ENCODE assay signal across 21 cellular contexts in the genomic region with DNA sequence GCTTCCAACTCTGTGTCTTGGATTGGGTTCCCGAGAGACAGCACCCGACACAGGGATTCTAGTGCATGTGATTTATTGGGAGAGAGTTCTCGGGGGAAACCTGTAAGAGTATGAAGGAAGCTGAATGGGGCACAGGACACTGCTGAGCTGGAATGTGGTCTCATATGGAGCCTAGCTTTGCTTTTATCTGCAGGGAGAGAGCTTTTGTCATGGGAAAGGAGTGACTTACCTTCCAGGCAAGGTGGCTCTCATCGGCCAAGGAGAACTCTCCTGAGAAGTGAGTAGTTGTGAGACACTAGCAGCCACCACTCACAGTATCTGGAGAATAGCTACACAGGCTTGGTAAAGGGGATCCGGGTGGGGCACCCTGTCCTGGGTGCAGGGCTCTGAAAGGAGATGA.
"Had no signal": no experiment of that assay in that cellular context is flagged by ENCODE, and none has a peak within 500 bp of the region (broad histone marks: within the 10 kb centered on the region; RNA-seq: fewer than 3 reads in every experiment).

No MANE protein-coding gene starts in this region.

- H3K27me3 ChIP-seq: ascending aorta, esophagus muscularis mucosa, right lobe of liver, transverse colon had no signal

- H3K27ac ChIP-seq: ascending aorta, esophagus muscularis mucosa, heart right ventricle, right lobe of liver, transverse colon had no signal

- H3K27ac Mint-ChIP-seq: activated naive CD4-positive, alpha-beta T cell treated with anti-CD3 and anti-CD28 coated beads, Interleukin-2, amount 10 ng/mL, durations not matched to agents 7 days and 5 days; activated naive CD8-positive, alpha-beta T cell treated with anti-CD3 and anti-CD28 coated beads, Interleukin-2, amount 10 ng/mL, durations not matched to agents 7 days and 5 days; activated T-cell treated with anti-CD3 and anti-CD28 coated beads, Interleukin-2, amount 50 U/mL, for 24 hours; naive thymus-derived CD8-positive, alpha-beta T cell; T-helper 2 cell treated with Interferon-gamma antibody and Interleukin-4, amounts not matched to agents 5 μg/mL and 100 μg/mL, for 36 hours had no signal

- H3K36me3 ChIP-seq: ascending aorta, esophagus muscularis mucosa, heart right ventricle, right lobe of liver, transverse colon had no signal

- H3K4me3 ChIP-seq: ascending aorta, esophagus muscularis mucosa, heart right ventricle, right lobe of liver, transverse colon had no signal

- H3K4me3 Mint-ChIP-seq: activated naive CD4-positive, alpha-beta T cell treated with anti-CD3 and anti-CD28 coated beads, Interleukin-2, amount 10 ng/mL, durations not matched to agents 7 days and 5 days; activated naive CD8-positive, alpha-beta T cell treated with anti-CD3 and anti-CD28 coated beads, Interleukin-2, amount 10 ng/mL, durations not matched to agents 7 days and 5 days; activated T-cell treated with anti-CD3 and anti-CD28 coated beads, Interleukin-2, amount 50 U/mL, for 24 hours; naive thymus-derived CD8-positive, alpha-beta T cell; T-helper 2 cell treated with Interferon-gamma antibody and Interleukin-4, amounts not matched to agents 5 μg/mL and 100 μg/mL, for 36 hours had no signal

- DNase-seq: activated CD4-positive, alpha-beta T cell treated with anti-CD3 and anti-CD28 coated beads for 4 hours; activated CD4-positive, alpha-beta T cell treated with anti-CD3 and anti-CD28 coated beads, Interleukin-2, amount 50 U/mL, for 48 hours; activated CD8-positive, alpha-beta memory T cell treated with anti-CD3 and anti-CD28 coated beads, Interleukin-2, amount 50 U/mL, for 48 hours; activated gamma-delta T cell; activated naive CD4-positive, alpha-beta T cell treated with anti-CD3 and anti-CD28 coated beads, Interleukin-2, amount 10 ng/mL, durations not matched to agents 7 days and 5 days; activated naive CD8-positive, alpha-beta T cell treated with anti-CD3 and anti-CD28 coated beads, Interleukin-2, amount 10 ng/mL, durations not matched to agents 7 days and 5 days; activated T-cell treated with anti-CD3 and anti-CD28 coated beads, Interleukin-2, amount 50 U/mL, for 24 hours; caudate nucleus; foreskin melanocyte; heart right ventricle; kidney; left colon; naive thymus-derived CD8-positive, alpha-beta T cell; right lobe of liver; stimulated activated CD4-positive, alpha-beta T cell treated with anti-CD3 and anti-CD28 coated beads, Interleukin-2, amount 100 ng/mL, for 48 hours; stimulated activated naive CD4-positive, alpha-beta T cell treated with Interleukin-2 at 50 U/mL for 16 hours; T-helper 1 cell; transverse colon had no signal

- H3K36me3 Mint-ChIP-seq: activated naive CD4-positive, alpha-beta T cell treated with anti-CD3 and anti-CD28 coated beads, Interleukin-2, amount 10 ng/mL, durations not matched to agents 7 days and 5 days; activated naive CD8-positive, alpha-beta T cell treated with anti-CD3 and anti-CD28 coated beads, Interleukin-2, amount 10 ng/mL, durations not matched to agents 7 days and 5 days had no signal

- ATAC-seq: naive thymus-derived CD8-positive, alpha-beta T cell had no signal

- H3K9me3 Mint-ChIP-seq: activated naive CD4-positive, alpha-beta T cell treated with anti-CD3 and anti-CD28 coated beads, Interleukin-2, amount 10 ng/mL, durations not matched to agents 7 days and 5 days; activated T-cell treated with anti-CD3 and anti-CD28 coated beads, Interleukin-2, amount 50 U/mL, for 24 hours; T-helper 2 cell treated with Interferon-gamma antibody and Interleukin-4, amounts not matched to agents 5 μg/mL and 100 μg/mL, for 36 hours had no signal

- H3K9me3 ChIP-seq: ascending aorta, esophagus muscularis mucosa, heart right ventricle, right lobe of liver, transverse colon had no signal

- H3K27me3 Mint-ChIP-seq: activated naive CD4-positive, alpha-beta T cell treated with anti-CD3 and anti-CD28 coated beads, Interleukin-2, amount 10 ng/mL, durations not matched to agents 7 days and 5 days; activated naive CD8-positive, alpha-beta T cell treated with anti-CD3 and anti-CD28 coated beads, Interleukin-2, amount 10 ng/mL, durations not matched to agents 7 days and 5 days had no signal

- H3K4me1 Mint-ChIP-seq: activated naive CD4-positive, alpha-beta T cell treated with anti-CD3 and anti-CD28 coated beads, Interleukin-2, amount 10 ng/mL, durations not matched to agents 7 days and 5 days; activated naive CD8-positive, alpha-beta T cell treated with anti-CD3 and anti-CD28 coated beads, Interleukin-2, amount 10 ng/mL, durations not matched to agents 7 days and 5 days; naive thymus-derived CD8-positive, alpha-beta T cell had no signal

- H3K4me1 ChIP-seq: right lobe of liver had no signal
